ENCODE assay signal across 1 cellular context in genomic region chr16:89860747-89861304, GRCh38.
A peak's percentile ranks its signal among the peaks of the same experiment; 100 is the strongest.
TF ChIP-seq lines count a peak whose summit lies in the region.

No MANE protein-coding gene starts in this region.

TF ChIP-seq in HepG2, 621 proteins besides CTCF, POLR2A, EP300 and RAD21 (continued from another document and continues in another):
- TF ChIP-seq ARID5B (CRISPR knock-in tag; IDR thresholded peaks at IDR 0.05) = no peak
- TF ChIP-seq ZNF816 (CRISPR knock-in tag; IDR thresholded peaks at IDR 0.05; ENCODE audit: borderline replicate concordance) = no peak
- no peak for TF ChIP-seq GMEB2 (CRISPR knock-in tag; IDR thresholded peaks at IDR 0.05; ENCODE audit: low read depth)
- no peak for TF ChIP-seq KAT2B (IDR thresholded peaks at IDR 0.05; ENCODE audit: borderline replicate concordance, low read depth, low read length)
- TF ChIP-seq BRF2 (CRISPR knock-in tag; IDR thresholded peaks at IDR 0.05) = no peak
- peak; percentile 88; the same call in 1 of the 2 replicates for TF ChIP-seq ZNF33B (CRISPR knock-in tag; IDR thresholded peaks at IDR 0.05)
- no peak for TF ChIP-seq ZNF460 (CRISPR knock-in tag; IDR thresholded peaks at IDR 0.05; ENCODE audit: borderline replicate concordance)
- TF ChIP-seq NCOR1 (IDR thresholded peaks at IDR 0.05; ENCODE audit: borderline replicate concordance, low read length) = no peak
- no peak for TF ChIP-seq PBX3 (CRISPR knock-in tag; IDR thresholded peaks at IDR 0.05; ENCODE audit: borderline replicate concordance)
- TF ChIP-seq MED8 (CRISPR knock-in tag; IDR thresholded peaks at IDR 0.05; ENCODE audit: insufficient replicate concordance) = no peak
- TF ChIP-seq NBN (conservative IDR thresholded peaks at IDR 0.05) = no peak
- 0 out of 2 replicates have a peak, but pooled peaks have one; percentile 50 for TF ChIP-seq ZNF776 (CRISPR knock-in tag; IDR thresholded peaks at IDR 0.05)
- TF ChIP-seq BCLAF1 (IDR thresholded peaks at IDR 0.05) = no peak
- no peak for TF ChIP-seq TFAP4 (IDR thresholded peaks at IDR 0.05; ENCODE audit: borderline replicate concordance, low read depth)
- no peak for TF ChIP-seq NRL (CRISPR knock-in tag; IDR thresholded peaks at IDR 0.05; ENCODE audit: borderline replicate concordance)
- TF ChIP-seq ZNF784 (CRISPR knock-in tag; IDR thresholded peaks at IDR 0.05; ENCODE audit: borderline replicate concordance) = peak; percentile 75
- no peak for TF ChIP-seq ZNF800 (CRISPR knock-in tag; IDR thresholded peaks at IDR 0.05)
- TF ChIP-seq ZBTB3 (CRISPR knock-in tag; IDR thresholded peaks at IDR 0.05; ENCODE audit: borderline replicate concordance, low read depth) = no peak
- TF ChIP-seq NFE2L2 (IDR thresholded peaks at IDR 0.05; ENCODE audit: low read length) = no peak
- TF ChIP-seq MIER2 (CRISPR knock-in tag; IDR thresholded peaks at IDR 0.05) = no peak
- no peak for TF ChIP-seq RFXAP (CRISPR knock-in tag; IDR thresholded peaks at IDR 0.05; ENCODE audit: borderline replicate concordance)
- no peak for TF ChIP-seq ZNF329 (CRISPR knock-in tag; IDR thresholded peaks at IDR 0.05; ENCODE audit: low read depth)
- no peak for TF ChIP-seq RAD51 (IDR thresholded peaks at IDR 0.05; ENCODE audit: borderline replicate concordance)
- TF ChIP-seq RCOR2 (CRISPR knock-in tag; IDR thresholded peaks at IDR 0.05) = no peak
- TF ChIP-seq ZNF333 (CRISPR knock-in tag; IDR thresholded peaks at IDR 0.05; ENCODE audit: borderline replicate concordance) = peak; percentile 78; the same call in 1 of the 2 replicates
- TF ChIP-seq ZFY (CRISPR knock-in tag; IDR thresholded peaks at IDR 0.05) = no peak; the same call in 1 of the 2 replicates
- no peak for TF ChIP-seq ZNF101 (CRISPR knock-in tag; IDR thresholded peaks at IDR 0.05; ENCODE audit: borderline replicate concordance, low read depth)
- no peak for TF ChIP-seq SKIL (CRISPR knock-in tag; IDR thresholded peaks at IDR 0.05; ENCODE audit: borderline replicate concordance)
- peak; percentile 75; the same call in 1 of the 2 replicates for TF ChIP-seq KDM4B (CRISPR knock-in tag; IDR thresholded peaks at IDR 0.05)
- no peak; the same call in 1 of the 2 replicates for TF ChIP-seq MYC (CRISPR knock-in tag; IDR thresholded peaks at IDR 0.05; ENCODE audit: borderline replicate concordance)
- TF ChIP-seq ZNF720 (CRISPR knock-in tag; IDR thresholded peaks at IDR 0.05) = no peak
- no peak for TF ChIP-seq ZKSCAN5 (CRISPR knock-in tag; IDR thresholded peaks at IDR 0.05)
- TF ChIP-seq ZNF256 (CRISPR knock-in tag; conservative IDR thresholded peaks at IDR 0.05) = no peak
- 0 out of 2 replicates have a peak, but pooled peaks have one; percentile 47 for TF ChIP-seq HBP1 (CRISPR knock-in tag; IDR thresholded peaks at IDR 0.05; ENCODE audit: low read depth)
- 0 out of 2 replicates have a peak, but pooled peaks have one; percentile 43 for TF ChIP-seq ATF2 (CRISPR knock-in tag; IDR thresholded peaks at IDR 0.05)
- no peak for TF ChIP-seq ZNF510 (CRISPR knock-in tag; IDR thresholded peaks at IDR 0.05; ENCODE audit: low read depth)
- TF ChIP-seq RBM22 (optimal IDR thresholded peaks at IDR 0.05; ENCODE audit: low read length) = no peak
